In genomic region chr6:33203443-33204164, GRCh38 we compare ENCODE assay signal across 9 cellular contexts. TPM values are rescaled to one million over a fixed set of nuclear protein-coding genes. Genes with fewer than 3 reads are reported as not detected.
DNase-seq lines count a peak whose midpoint lies in the region; ATAC-seq and TF ChIP-seq lines count a peak whose summit lies in the region.
"Had no signal": no experiment of that assay in that cellular context is flagged by ENCODE, and none has a peak within 500 bp of the region (broad histone marks: within the 10 kb centered on the region; RNA-seq: fewer than 3 reads in every experiment).

No MANE protein-coding gene starts in this region.

- peak overlapping the region in 4 of 11 experiments; percentile 11 to 81 (median 79); a peak in 2 of 22 replicates for H3K9ac ChIP-seq in BLaER1 treated with 17β-estradiol and CSF1 and Interleukin-3, amounts not matched to agents 10 nM and 100 nM

- H3K27me3 Mint-ChIP-seq in IgD-negative memory B cell (no peaks in the 10 kb centered on the region), nephron (ENCODE audit: low read depth) (no peaks in the 10 kb centered on the region)

- ATAC-seq in body of pancreas (no peak), GM18907 (IDR thresholded peaks at IDR 0.05; ENCODE audit: unreplicated experiment) (no peak), HG02973 (IDR thresholded peaks at IDR 0.05; ENCODE audit: unreplicated experiment) (no peak), GM18519 (IDR thresholded peaks at IDR 0.05; ENCODE audit: low FRiP score, unreplicated experiment) (no peak), GM18498 (IDR thresholded peaks at IDR 0.05; ENCODE audit: unreplicated experiment) (no peak)

- H4K20me1 ChIP-seq in BLaER1 treated with 17β-estradiol and CSF1 and Interleukin-3, amounts not matched to agents 10 nM and 100 nM = peaks cover 0 to 27% (median 6%) of the 10 kb centered on the region in 11 experiments; a peak in 9 of 22 replicates

- no peaks in the 10 kb centered on the region for H3K9me3 ChIP-seq in BLaER1 treated with 17β-estradiol and CSF1 and Interleukin-3, amounts not matched to agents 10 nM and 100 nM (replicated peaks in 1 of 11)
- no peaks in the 10 kb centered on the region for H3K9me3 ChIP-seq in body of pancreas

- TF ChIP-seq CTCF in body of pancreas (IDR thresholded peaks at IDR 0.05) (no peak), nephron (IDR thresholded peaks at IDR 0.05; ENCODE audit: unreplicated experiment in 3 of 3) (no peak)

- H3K27ac ChIP-seq in BLaER1 treated with 17β-estradiol and CSF1 and Interleukin-3, amounts not matched to agents 10 nM and 100 nM = 0 out of 22 replicates have a peak overlapping the region, but pooled peaks of 1 of the 11 experiments have one; percentile 65
- H3K27ac ChIP-seq in body of pancreas = peak overlapping the region; percentile 81 to 93 (median 88)

- TF ChIP-seq POLR2A in body of pancreas (IDR thresholded peaks at IDR 0.05) = no peak

- peaks cover 19 to 27% (median 25%) of the 10 kb centered on the region in 11 experiments for H3K36me3 ChIP-seq in BLaER1 treated with 17β-estradiol and CSF1 and Interleukin-3, amounts not matched to agents 10 nM and 100 nM
- H3K36me3 ChIP-seq in body of pancreas (replicated peaks in 1 of 2; ENCODE audit: insufficient read depth in 1 of 2, low read depth in 2 of 2) = peaks cover 0 to 6% of the 10 kb centered on the region in 2 donors

- H3K27me3 ChIP-seq in BLaER1 treated with 17β-estradiol and CSF1 and Interleukin-3, amounts not matched to agents 10 nM and 100 nM = peaks cover 0 to 23% (median 10%) of the 10 kb centered on the region in 11 experiments; a peak in 11 of 22 replicates
- no peaks in the 10 kb centered on the region for H3K27me3 ChIP-seq in body of pancreas

- H3K27ac Mint-ChIP-seq in IgD-negative memory B cell (peak overlapping the region in 1 of 3 donors; percentile 94), nephron (peak overlapping the region; percentile 92 to 99 (median 97))

- H3K4me1 ChIP-seq in BLaER1 treated with 17β-estradiol and CSF1 and Interleukin-3, amounts not matched to agents 10 nM and 100 nM = peaks cover 50 to 64% (median 59%) of the 10 kb centered on the region in 10 experiments
- H3K4me1 ChIP-seq in body of pancreas = peaks cover 73% of the 10 kb centered on the region

- 48 to 77% methylated on average over 5 to 7 of the region's 7 CpGs for WGBS in body of pancreas, 2 donors

- H3K9me3 Mint-ChIP-seq in IgD-negative memory B cell (no peaks in the 10 kb centered on the region), nephron (no peaks in the 10 kb centered on the region)

- peak overlapping the region; percentile 93 to 100 (median 100) for H3K4me2 ChIP-seq in BLaER1 treated with 17β-estradiol and CSF1 and Interleukin-3, amounts not matched to agents 10 nM and 100 nM

- no peak for DNase-seq in body of pancreas
- DNase-seq: GF-D8 had no signal

- peaks cover 35 to 42% (median 41%) of the 10 kb centered on the region in 3 donors for H3K4me1 Mint-ChIP-seq in IgD-negative memory B cell
- peaks cover 62% of the 10 kb centered on the region for H3K4me1 Mint-ChIP-seq in nephron

- H3K36me3 Mint-ChIP-seq in IgD-negative memory B cell (peaks cover 11% of the 10 kb centered on the region), nephron (ENCODE audit: low read depth) (peaks cover 35% of the 10 kb centered on the region)

- H3K4me3 Mint-ChIP-seq in IgD-negative memory B cell = peak overlapping the region; percentile 89 to 99 (median 96)
- H3K4me3 Mint-ChIP-seq in nephron = peak overlapping the region; percentile 99 to 100 (median 100)

- peak overlapping the region in 8 of 10 experiments; percentile 65 to 83 (median 74); a peak in 6 of 20 replicates for H3K4me3 ChIP-seq in BLaER1 treated with 17β-estradiol and CSF1 and Interleukin-3, amounts not matched to agents 10 nM and 100 nM
- H3K4me3 ChIP-seq in body of pancreas = no peak overlapping the region

- intact Hi-C loops in body of pancreas (cut with DNase I) = no loop called here

RNA-seq across cellular contexts. Expression of gene HSD17B8, which starts 0.9 kb away (rescaled TPM):
- 30.9 TPM for polyA plus RNA-seq in IgD-negative memory B cell
- 10 to 100 TPM; 19.1 to 29.1 TPM for total RNA-seq in body of pancreas

RNA-seq across cellular contexts. Expression of gene SLC39A7, which starts 2.9 kb away (rescaled TPM):
- polyA plus RNA-seq in IgD-negative memory B cell = 23.1 TPM
- 10 to 100 TPM; 57.3 to 67.9 TPM for total RNA-seq in body of pancreas

RNA-seq across cellular contexts. Expression of gene RXRB, which starts 3.1 kb away (rescaled TPM):
- polyA plus RNA-seq in IgD-negative memory B cell = 9.7 TPM
- total RNA-seq in body of pancreas = 10 to 100 TPM; 17.1 to 21.0 TPM

RNA-seq across cellular contexts. Expression of gene RING1, which starts 4.7 kb away (rescaled TPM):
- 9.9 TPM for polyA plus RNA-seq in IgD-negative memory B cell
- 10 to 100 TPM; 11.2 to 28.3 TPM for total RNA-seq in body of pancreas

RNA-seq across cellular contexts. Expression of gene COL11A2, which starts 11.3 kb away (rescaled TPM):
- not detected for polyA plus RNA-seq in IgD-negative memory B cell
- total RNA-seq in body of pancreas = 1 to 10 TPM in 1 of 2 donors, under 1 TPM in 1; 0.78 to 2.3 TPM

Comparison
In these comparisons a context has a peak if more than half of its experiments do, and no peak if none do; other contexts are left out.
1. H3K4me3 ChIP-seq: peak in BLaER1 treated with 17β-estradiol and CSF1 and Interleukin-3, amounts not matched to agents 10 nM and 100 nM (8 of 10); none in body of pancreas (0 of 2).